Comparison of ENCODE assay signal across 20 cellular contexts in genomic region chr3:188021502-188022040, GRCh38.
DNase-seq lines count a peak whose midpoint lies in the region; ATAC-seq, FAIRE-seq and TF ChIP-seq lines count a peak whose summit lies in the region.
"Had no signal": no experiment of that assay in that cellular context is flagged by ENCODE, and none has a peak within 500 bp of the region (broad histone marks: within the 10 kb centered on the region; RNA-seq: fewer than 3 reads in every experiment).

No MANE protein-coding gene starts in this region.

- H3F3A ChIP-seq in PC-3 (ENCODE audit: low read length, unreplicated experiment) = no peaks in the 10 kb centered on the region

- DNase-seq in EH (ENCODE audit: low read depth) (peak; percentile 80), PC-3 (peak; percentile 81), esophagus muscularis mucosa (ENCODE audit: extremely low spot score) (peak; percentile 87), osteoblast (ENCODE audit: insufficient read length, low spot score, missing footprints) (peak; percentile 57), foreskin keratinocyte (no peak), GM12892 (ENCODE audit: insufficient read length) (no peak), kidney tubule cell (ENCODE audit: low spot score) (no peak)
- DNase-seq: activated CD4-positive, alpha-beta T cell treated with anti-CD3 and anti-CD28 coated beads, Interleukin-2, amount 50 U/mL, for 1 hour; activated T-cell treated with anti-CD3 and anti-CD28 coated beads, Interleukin-2, amount 50 U/mL, for 72 hours; amygdala; C1 segment of cervical spinal cord; effector memory CD8-positive, alpha-beta T cell; head of caudate nucleus; NCI-H146; NCI-H526 treated with DMSO at 0.1 percent for 48 hours; stimulated activated CD4-positive, alpha-beta T cell treated with anti-CD3 and anti-CD28 coated beads, Interleukin-1b, Interleukin-23, amount 100 ng/mL, for 48 hours; transverse colon had no signal

- BruUV-seq in PC-3 (replicated peaks; lab: Mats Ljungman, UMichigan) = no TSS peak

- H3K9me2 ChIP-seq in PC-3 (replicated peaks; ENCODE audit: low read length) = no peaks in the 10 kb centered on the region

- no peaks in the 10 kb centered on the region for H3K27me3 ChIP-seq in PC-3 (ENCODE audit: low read length)
- H3K27me3 ChIP-seq in esophagus muscularis mucosa = no peaks in the 10 kb centered on the region
- H3K27me3 ChIP-seq in osteoblast (ENCODE audit: insufficient read depth, low read length) = no peaks in the 10 kb centered on the region
- H3K27me3 ChIP-seq in foreskin keratinocyte = no peaks in the 10 kb centered on the region
- H3K27me3 ChIP-seq: transverse colon had no signal

- TF ChIP-seq CTCF in PC-3 (conservative IDR thresholded peaks at IDR 0.05; ENCODE audit: low read depth, low read length) (no peak), esophagus muscularis mucosa (IDR thresholded peaks at IDR 0.05) (no peak), osteoblast (IDR thresholded peaks at IDR 0.05; ENCODE audit: extremely low read depth, low read depth, low read length) (no peak), foreskin keratinocyte (conservative IDR thresholded peaks at IDR 0.05) (no peak)

- no peak for TF ChIP-seq POLR2A in esophagus muscularis mucosa (IDR thresholded peaks at IDR 0.05; ENCODE audit: low read depth)
- no peak for TF ChIP-seq POLR2A in GM12892 (IDR thresholded peaks at IDR 0.05; ENCODE audit: low read depth, low read length)

- H3K36me3 ChIP-seq in PC-3 (ENCODE audit: low read depth, low read length) (no peaks in the 10 kb centered on the region), esophagus muscularis mucosa (no peaks in the 10 kb centered on the region), osteoblast (ENCODE audit: insufficient read depth, low read length) (no peaks in the 10 kb centered on the region)
- H3K36me3 ChIP-seq: transverse colon had no signal

- H3K27ac ChIP-seq in PC-3 (ENCODE audit: low read length) (peak overlapping the region; percentile 39), esophagus muscularis mucosa (replicated peaks in 1 of 4) (no peak overlapping the region), osteoblast (ENCODE audit: low read depth, low read length) (peak overlapping the region; percentile 81), foreskin keratinocyte (no peak overlapping the region)
- H3K27ac ChIP-seq: RWPE1, transverse colon had no signal

- CTCF ChIA-PET in PC-3 (lab: Charles Lee) = interaction anchor here (0.8 kb wide), 1 partner anchor 18 kb away, joined by 4 read pairs; no protein-coding TSS in a partner anchor

- H3K4me1 ChIP-seq in PC-3 (ENCODE audit: insufficient read depth, low read length) (peaks cover 11% of the 10 kb centered on the region), esophagus muscularis mucosa (no peaks in the 10 kb centered on the region), osteoblast (ENCODE audit: insufficient read depth, low read length) (peaks cover 14% of the 10 kb centered on the region), foreskin keratinocyte (no peaks in the 10 kb centered on the region)

- no peak for TF ChIP-seq EP300 in esophagus muscularis mucosa (IDR thresholded peaks at IDR 0.05)

- 83% methylated on average over 5 of the region's 7 CpGs for WGBS in esophagus muscularis mucosa

- intact Hi-C loops in PC-3 (cut with micrococcal nuclease) = no loop called here
- intact Hi-C loops in esophagus muscularis mucosa (cut with DNase I) = no loop called here

- H3K4me2 ChIP-seq in PC-3 (ENCODE audit: low read length) (peak overlapping the region; percentile 18), osteoblast (ENCODE audit: insufficient read depth, low read length) (peak overlapping the region; percentile 61)

- POLR2A ChIA-PET in PC-3 (lab: Charles Lee; ENCODE audit: unreplicated experiment) = no interaction called here

- ATAC-seq in PC-3 (peak; percentile 99), foreskin keratinocyte (no peak), HG02571 (IDR thresholded peaks at IDR 0.05; ENCODE audit: unreplicated experiment) (no peak)
- ATAC-seq: activated T-cell treated with anti-CD3 and anti-CD28 coated beads, Interleukin-2, amount 50 U/mL, for 72 hours; effector memory CD8-positive, alpha-beta T cell; K562 had no signal

- FAIRE-seq in GM12892 (lab: Jason Lieb, UNC) = no peak
- FAIRE-seq: K562 had no signal

- H3K9me3 ChIP-seq in PC-3 (ENCODE audit: low read length) (no peaks in the 10 kb centered on the region), esophagus muscularis mucosa (no peaks in the 10 kb centered on the region), osteoblast (ENCODE audit: low read depth, low read length) (no peaks in the 10 kb centered on the region)
- H3K9me3 ChIP-seq: transverse colon had no signal

- H3K79me2 ChIP-seq in PC-3 (ENCODE audit: low read length) = no peaks in the 10 kb centered on the region
- H3K79me2 ChIP-seq in osteoblast (ENCODE audit: insufficient read depth, low read length) = no peaks in the 10 kb centered on the region

- H3K4me3 ChIP-seq in PC-3 (ENCODE audit: low read length) (no peak overlapping the region), esophagus muscularis mucosa (no peak overlapping the region), osteoblast (ENCODE audit: insufficient read depth, low read length) (peak overlapping the region; percentile 23)
- H3K4me3 ChIP-seq: K562, transverse colon had no signal

- H4K20me1 ChIP-seq in PC-3 (ENCODE audit: low read length) (no peaks in the 10 kb centered on the region), osteoblast (ENCODE audit: insufficient read depth, low read length) (no peaks in the 10 kb centered on the region)

- H3K9ac ChIP-seq in PC-3 (ENCODE audit: low read length) = no peak overlapping the region

- H2AFZ ChIP-seq in PC-3 (ENCODE audit: low read length) (peak overlapping the region; percentile 55), osteoblast (ENCODE audit: low read length) (peak overlapping the region; percentile 87)

Comparison
In these comparisons a context has a peak if more than half of its experiments do, and no peak if none do; other contexts are left out.
1. DNase-seq: peak in EH (single experiment), PC-3 (single experiment), esophagus muscularis mucosa (single experiment) and osteoblast (single experiment); none in foreskin keratinocyte (0 of 2), GM12892 (single experiment) and kidney tubule cell (single experiment).
2. H3K27ac ChIP-seq: peak in PC-3 (single experiment) and osteoblast (single experiment); none in esophagus muscularis mucosa (0 of 4) and foreskin keratinocyte (single experiment).